1 cellular context compared by ENCODE assay signal in the genomic region with DNA sequence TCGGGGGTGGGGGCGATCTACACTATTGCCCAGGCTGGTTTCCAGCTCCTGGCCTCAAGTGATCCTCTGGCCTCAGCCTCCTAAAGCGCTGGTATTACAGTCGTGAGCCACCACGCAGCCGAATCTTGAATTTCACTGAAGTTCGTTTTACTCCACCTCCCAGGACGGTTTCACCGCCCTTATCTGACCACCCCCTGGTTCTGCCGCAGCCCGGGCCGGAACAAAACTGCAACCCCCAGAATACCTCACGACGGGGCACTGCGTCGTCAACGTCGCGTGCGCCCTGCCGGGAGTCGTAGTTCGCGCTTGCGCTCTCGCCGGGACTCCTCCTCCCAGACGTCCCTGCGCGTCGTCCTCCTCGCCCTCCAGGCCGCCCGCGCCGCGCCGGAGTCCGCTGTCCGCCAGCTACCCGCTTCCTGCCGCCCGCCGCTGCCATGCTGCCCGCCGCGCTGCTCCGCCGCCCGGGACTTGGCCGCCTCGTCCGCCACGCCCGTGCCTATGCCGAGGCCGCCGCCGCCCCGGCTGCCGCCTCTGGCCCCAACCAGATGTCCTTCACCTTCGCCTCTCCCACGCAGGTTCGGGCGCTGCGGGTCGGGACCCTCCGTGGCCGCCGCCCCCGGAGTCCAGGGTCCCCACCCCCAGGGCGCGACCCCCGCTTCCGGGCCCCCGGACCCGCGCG.
TF ChIP-seq lines count a peak whose summit lies in the region.

A gene (plus strand): TSS at position 335 of the 679 bp plus-strand sequence. CDS start 100 bp downstream, at position 435.

TF ChIP-seq in WTC11, 78 proteins besides CTCF, POLR2A, EP300 and RAD21 (continued from another document):
- TF ChIP-seq, protein P1, sequence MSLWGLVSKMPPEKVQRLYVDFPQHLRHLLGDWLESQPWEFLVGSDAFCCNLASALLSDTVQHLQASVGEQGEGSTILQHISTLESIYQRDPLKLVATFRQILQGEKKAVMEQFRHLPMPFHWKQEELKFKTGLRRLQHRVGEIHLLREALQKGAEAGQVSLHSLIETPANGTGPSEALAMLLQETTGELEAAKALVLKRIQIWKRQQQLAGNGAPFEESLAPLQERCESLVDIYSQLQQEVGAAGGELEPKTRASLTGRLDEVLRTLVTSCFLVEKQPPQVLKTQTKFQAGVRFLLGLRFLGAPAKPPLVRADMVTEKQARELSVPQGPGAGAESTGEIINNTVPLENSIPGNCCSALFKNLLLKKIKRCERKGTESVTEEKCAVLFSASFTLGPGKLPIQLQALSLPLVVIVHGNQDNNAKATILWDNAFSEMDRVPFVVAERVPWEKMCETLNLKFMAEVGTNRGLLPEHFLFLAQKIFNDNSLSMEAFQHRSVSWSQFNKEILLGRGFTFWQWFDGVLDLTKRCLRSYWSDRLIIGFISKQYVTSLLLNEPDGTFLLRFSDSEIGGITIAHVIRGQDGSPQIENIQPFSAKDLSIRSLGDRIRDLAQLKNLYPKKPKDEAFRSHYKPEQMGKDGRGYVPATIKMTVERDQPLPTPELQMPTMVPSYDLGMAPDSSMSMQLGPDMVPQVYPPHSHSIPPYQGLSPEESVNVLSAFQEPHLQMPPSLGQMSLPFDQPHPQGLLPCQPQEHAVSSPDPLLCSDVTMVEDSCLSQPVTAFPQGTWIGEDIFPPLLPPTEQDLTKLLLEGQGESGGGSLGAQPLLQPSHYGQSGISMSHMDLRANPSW (CRISPR knock-in tag; conservative IDR thresholded peaks at IDR 0.05; ENCODE audit: low read depth): no peak
- TF ChIP-seq NFATC4 (CRISPR knock-in tag; IDR thresholded peaks at IDR 0.05) (no peak), SP1 (CRISPR knock-in tag; conservative IDR thresholded peaks at IDR 0.05) (peak; percentile 92), ZNF263 (CRISPR knock-in tag; IDR thresholded peaks at IDR 0.05; ENCODE audit: low read depth) (no peak), TP53 (CRISPR knock-in tag; IDR thresholded peaks at IDR 0.05) (peak; percentile 69; the same call in 1 of the 2 replicates), JUN (CRISPR knock-in tag; IDR thresholded peaks at IDR 0.05) (no peak), NR1H2 (CRISPR knock-in tag; IDR thresholded peaks at IDR 0.05) (no peak), ETV6 (CRISPR knock-in tag; IDR thresholded peaks at IDR 0.05) (peak; percentile 39; the same call in 1 of the 2 replicates)
- TF ChIP-seq, protein P2, sequence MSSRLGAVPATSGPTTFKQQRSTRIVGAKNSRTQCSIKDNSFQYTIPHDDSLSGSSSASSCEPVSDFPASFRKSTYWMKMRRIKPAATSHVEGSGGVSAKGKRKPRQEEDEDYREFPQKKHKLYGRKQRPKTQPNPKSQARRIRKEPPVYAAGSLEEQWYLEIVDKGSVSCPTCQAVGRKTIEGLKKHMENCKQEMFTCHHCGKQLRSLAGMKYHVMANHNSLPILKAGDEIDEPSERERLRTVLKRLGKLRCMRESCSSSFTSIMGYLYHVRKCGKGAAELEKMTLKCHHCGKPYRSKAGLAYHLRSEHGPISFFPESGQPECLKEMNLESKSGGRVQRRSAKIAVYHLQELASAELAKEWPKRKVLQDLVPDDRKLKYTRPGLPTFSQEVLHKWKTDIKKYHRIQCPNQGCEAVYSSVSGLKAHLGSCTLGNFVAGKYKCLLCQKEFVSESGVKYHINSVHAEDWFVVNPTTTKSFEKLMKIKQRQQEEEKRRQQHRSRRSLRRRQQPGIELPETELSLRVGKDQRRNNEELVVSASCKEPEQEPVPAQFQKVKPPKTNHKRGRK (CRISPR knock-in tag; IDR thresholded peaks at IDR 0.05; ENCODE audit: borderline replicate concordance): no peak
